ENCODE assay signal across 28 cellular contexts in the genomic region with DNA sequence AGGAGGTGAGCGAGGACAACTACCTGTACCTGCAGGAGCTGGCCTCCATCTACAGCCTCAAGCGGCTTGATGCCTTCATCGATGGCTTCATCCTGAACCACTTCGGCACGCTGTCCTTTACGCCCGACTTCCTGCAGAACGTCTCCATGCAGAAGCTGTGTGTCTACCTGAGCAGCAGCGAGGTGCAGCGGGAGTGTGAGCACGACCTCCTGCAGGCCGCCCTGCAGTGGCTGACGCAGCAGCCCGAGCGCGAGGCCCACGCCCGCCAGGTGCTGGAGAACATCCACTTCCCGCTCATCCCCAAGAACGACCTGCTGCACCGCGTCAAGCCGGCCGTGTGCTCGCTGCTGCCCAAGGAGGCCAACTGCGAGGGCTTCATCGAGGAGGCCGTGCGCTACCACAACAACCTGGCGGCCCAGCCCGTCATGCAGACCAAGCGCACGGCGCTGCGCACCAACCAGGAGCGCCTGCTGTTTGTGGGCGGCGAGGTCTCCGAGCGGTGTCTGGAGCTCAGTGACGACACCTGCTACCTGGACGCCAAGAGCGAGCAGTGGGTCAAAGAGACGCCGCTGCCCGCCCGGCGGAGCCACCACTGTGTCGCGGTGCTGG. TPM values are rescaled to one million over a fixed set of nuclear protein-coding genes. Genes with fewer than 3 reads are reported as not detected.
DNase-seq lines count a peak whose midpoint lies in the region; ATAC-seq and TF ChIP-seq lines count a peak whose summit lies in the region.
"Had no signal": no experiment of that assay in that cellular context is flagged by ENCODE, and none has a peak within 500 bp of the region (broad histone marks: within the 10 kb centered on the region; RNA-seq: fewer than 3 reads in every experiment).

No MANE protein-coding gene starts in this region.

- H3K36me3 ChIP-seq in IMR-90 (ENCODE audit: control insufficient read depth, insufficient read depth, low read length) (peaks cover 66% of the 10 kb centered on the region), neuronal stem cell (replicated peaks in 1 of 2; ENCODE audit: control insufficient read depth in 2 of 2, insufficient read depth in 2 of 2, low read length in 2 of 2) (peaks cover 20 to 69% of the 10 kb centered on the region in 2 donors)

- TF ChIP-seq CTCF in IMR-90 (conservative IDR thresholded peaks at IDR 0.05; ENCODE audit: low read depth, low read length) (no peak), WTC11 (IDR thresholded peaks at IDR 0.05) (no peak)

- H3K9me3 ChIP-seq in IMR-90 (ENCODE audit: control insufficient read depth, insufficient read depth, low read length), result no peaks in the 10 kb centered on the region
- peaks cover 0 to 1% of the 10 kb centered on the region in 2 donors for H3K9me3 ChIP-seq in neuronal stem cell (replicated peaks in 1 of 2; ENCODE audit: control insufficient read depth in 2 of 2, insufficient read depth in 1 of 2, low read depth in 1 of 2, low read length in 2 of 2)
- H3K9me3 ChIP-seq: Caco-2, HAP-1, SJSA1 had no signal

- no peak for TF ChIP-seq POLR2A in IMR-90 (IDR thresholded peaks at IDR 0.05; ENCODE audit: low read depth, low read length)

- H3K9ac ChIP-seq in IMR-90 (ENCODE audit: low read depth, low read length) (no peak overlapping the region), neuronal stem cell (ENCODE audit: low read depth, low read length, poor library complexity) (no peak overlapping the region)

- POLR2A ChIA-PET in IMR-90 (lab: Charles Lee; ENCODE audit: unreplicated experiment), result no interaction called here
- POLR2A ChIA-PET in activated naive CD8-positive, alpha-beta T cell treated with anti-CD3 and anti-CD28 coated beads, Interleukin-2, amount 10 ng/mL, durations not matched to agents 7 days and 5 days (lab: Charles Lee), result interaction anchor here (0.6 kb wide), 2 partner anchors 8 to 21 kb away, joined by 4 to 5 read pairs; no protein-coding TSS in a partner anchor
- POLR2A ChIA-PET in WTC11 (lab: Charles Lee), result no interaction called here

- H3K4me3 ChIP-seq in IMR-90 (ENCODE audit: insufficient read depth, low read depth, low read length), result no peak overlapping the region
- H3K4me3 ChIP-seq in neuronal stem cell (ENCODE audit: low read length in 2 of 2), result peak overlapping the region in 1 of 2 donors; percentile 13
- H3K4me3 ChIP-seq: HAP-1, PC-9, SJSA1 had no signal

- H3K79me1 ChIP-seq in IMR-90 (ENCODE audit: low read depth in 1 of 2, low read length in 2 of 2) (peaks cover 40 to 81% of the 10 kb centered on the region in 2 experiments), neuronal stem cell (ENCODE audit: low read depth, low read length) (peaks cover 2% of the 10 kb centered on the region)

- in situ Hi-C loops in IMR-90 (cut with MboI; ENCODE audit: low sequenced_read_pairs), result no loop called here

- H4K20me1 ChIP-seq in IMR-90 (ENCODE audit: insufficient read depth, low read length), result peaks cover 32% of the 10 kb centered on the region

- H3K27ac Mint-ChIP-seq in activated naive CD4-positive, alpha-beta T cell treated with anti-CD3 and anti-CD28 coated beads for 36 hours, result peak overlapping the region; percentile 36
- no peak overlapping the region for H3K27ac Mint-ChIP-seq in activated naive CD4-positive, alpha-beta T cell treated with anti-CD3 and anti-CD28 coated beads, Interleukin-2, amount 10 ng/mL, durations not matched to agents 7 days and 5 days
- H3K27ac Mint-ChIP-seq in activated naive CD8-positive, alpha-beta T cell treated with anti-CD3 and anti-CD28 coated beads, Interleukin-2, amount 10 ng/mL, durations not matched to agents 7 days and 5 days, result peak overlapping the region; percentile 70
- H3K27ac Mint-ChIP-seq in WTC11, result no peak overlapping the region
- H3K27ac Mint-ChIP-seq: HFFc6 had no signal

- intact Hi-C loops in activated naive CD4-positive, alpha-beta T cell treated with anti-CD3 and anti-CD28 coated beads for 36 hours (cut with micrococcal nuclease), result no loop called here
- intact Hi-C loops in IMR-90 (cut with micrococcal nuclease), result no loop called here

- ATAC-seq in IMR-90 (ENCODE audit: low read depth) (no peak), WTC11 (no peak)
- ATAC-seq in activated naive CD8-positive, alpha-beta T cell treated with anti-CD3 and anti-CD28 coated beads, Interleukin-2, amount 10 ng/mL, durations not matched to agents 7 days and 5 days (ENCODE audit: low read depth), result no peak
- ATAC-seq: CD8-positive, alpha-beta T cell had no signal

- peaks cover 28% of the 10 kb centered on the region for H3K36me3 Mint-ChIP-seq in activated naive CD4-positive, alpha-beta T cell treated with anti-CD3 and anti-CD28 coated beads for 36 hours (ENCODE audit: low read depth)
- H3K36me3 Mint-ChIP-seq in activated naive CD4-positive, alpha-beta T cell treated with anti-CD3 and anti-CD28 coated beads, Interleukin-2, amount 10 ng/mL, durations not matched to agents 7 days and 5 days, result peaks cover 83% of the 10 kb centered on the region
- peaks cover 48% of the 10 kb centered on the region for H3K36me3 Mint-ChIP-seq in activated naive CD8-positive, alpha-beta T cell treated with anti-CD3 and anti-CD28 coated beads, Interleukin-2, amount 10 ng/mL, durations not matched to agents 7 days and 5 days
- peaks cover 63% of the 10 kb centered on the region for H3K36me3 Mint-ChIP-seq in WTC11

- H2AK5ac ChIP-seq in IMR-90 (ENCODE audit: low read depth, low read length) (no peak overlapping the region), neuronal stem cell (ENCODE audit: low read depth, low read length) (no peak overlapping the region)

- no peak overlapping the region for H2BK12ac ChIP-seq in neuronal stem cell (ENCODE audit: low read length)

- H3K9me1 ChIP-seq in IMR-90 (ENCODE audit: insufficient read depth, low read length), result peaks cover 17% of the 10 kb centered on the region

- no peak overlapping the region for H3K23ac ChIP-seq in IMR-90 (ENCODE audit: low read depth, low read length)
- H3K23ac ChIP-seq in neuronal stem cell (ENCODE audit: low read depth, low read length, poor library complexity), result peak overlapping the region; percentile 98

- no peak overlapping the region for H2BK5ac ChIP-seq in IMR-90 (ENCODE audit: low read depth, low read length, poor library complexity, severe bottlenecking)
- peak overlapping the region; percentile 39 for H2BK5ac ChIP-seq in neuronal stem cell (ENCODE audit: low read length)

- TSS peak; percentile 43 for BruUV-seq in IMR-90 (replicated peaks; lab: Mats Ljungman, UMichigan)

- H4K91ac ChIP-seq in IMR-90 (ENCODE audit: insufficient read depth, low read depth, low read length), result no peak overlapping the region
- H4K91ac ChIP-seq in neuronal stem cell (ENCODE audit: low read depth, low read length, poor library complexity), result no peak overlapping the region

- CTCF ChIA-PET in activated naive CD4-positive, alpha-beta T cell treated with anti-CD3 and anti-CD28 coated beads for 36 hours (lab: Charles Lee), result no interaction called here
- CTCF ChIA-PET in activated naive CD4-positive, alpha-beta T cell treated with anti-CD3 and anti-CD28 coated beads, Interleukin-2, amount 10 ng/mL, durations not matched to agents 7 days and 5 days (lab: Charles Lee), result no interaction called here
- CTCF ChIA-PET in IMR-90 (lab: Yijun Ruan, JAX), result no interaction called here
- CTCF ChIA-PET in WTC11 (lab: Charles Lee), result interaction anchor here (0.6 to 1.4 kb wide), 2 partner anchors 15 to 20 kb away, joined by 4 read pairs; no protein-coding TSS in a partner anchor

- TF ChIP-seq RAD21 in IMR-90 (IDR thresholded peaks at IDR 0.05; ENCODE audit: low read length), result no peak

- dilution Hi-C loops in IMR-90 (cut with HindIII; ENCODE audit: low sequenced_read_pairs, unreplicated experiment), result no loop called here

- no peak overlapping the region for H3K56ac ChIP-seq in IMR-90 (ENCODE audit: extremely low read depth, insufficient read depth, low read length)

- H2BK15ac ChIP-seq in IMR-90 (ENCODE audit: low read depth, low read length) (no peak overlapping the region), neuronal stem cell (ENCODE audit: low read length) (no peak overlapping the region)

- H4K5ac ChIP-seq in IMR-90 (ENCODE audit: low read depth, low read length), result no peak overlapping the region

- WGBS in IMR-90 (ENCODE audit: extremely low coverage in 2 of 2, insufficient read length in 1 of 2), 2 experiments, result 96% methylated on average over 39 of the region's 50 CpGs; no CpG with 5 or more reads in 1 of the 2 experiments
- WGBS in neuronal stem cell (ENCODE audit: extremely low coverage in 2 of 2, insufficient read length in 2 of 2, insufficient replicate concordance in 1 of 2), 2 donors, result no CpG with 5 or more reads among the region's 50 CpGs

- no peak overlapping the region for H3K4me3 Mint-ChIP-seq in activated naive CD4-positive, alpha-beta T cell treated with anti-CD3 and anti-CD28 coated beads for 36 hours
- H3K4me3 Mint-ChIP-seq in activated naive CD4-positive, alpha-beta T cell treated with anti-CD3 and anti-CD28 coated beads, Interleukin-2, amount 10 ng/mL, durations not matched to agents 7 days and 5 days, result no peak overlapping the region
- H3K4me3 Mint-ChIP-seq in activated naive CD8-positive, alpha-beta T cell treated with anti-CD3 and anti-CD28 coated beads, Interleukin-2, amount 10 ng/mL, durations not matched to agents 7 days and 5 days, result peak overlapping the region; percentile 60
- no peak overlapping the region for H3K4me3 Mint-ChIP-seq in WTC11
- H3K4me3 Mint-ChIP-seq: HFFc6 had no signal

- H4K8ac ChIP-seq in IMR-90 (ENCODE audit: low read depth in 2 of 2, low read length in 2 of 2) (no peak overlapping the region), neuronal stem cell (ENCODE audit: low read depth, low read length) (no peak overlapping the region)

- H3K9me3 Mint-ChIP-seq in activated naive CD4-positive, alpha-beta T cell treated with anti-CD3 and anti-CD28 coated beads for 36 hours, result no peaks in the 10 kb centered on the region
- H3K9me3 Mint-ChIP-seq in activated naive CD4-positive, alpha-beta T cell treated with anti-CD3 and anti-CD28 coated beads, Interleukin-2, amount 10 ng/mL, durations not matched to agents 7 days and 5 days, result no peaks in the 10 kb centered on the region
- no peaks in the 10 kb centered on the region for H3K9me3 Mint-ChIP-seq in activated naive CD8-positive, alpha-beta T cell treated with anti-CD3 and anti-CD28 coated beads, Interleukin-2, amount 10 ng/mL, durations not matched to agents 7 days and 5 days
- H3K9me3 Mint-ChIP-seq in WTC11, result no peaks in the 10 kb centered on the region
- H3K9me3 Mint-ChIP-seq: CD8-positive, alpha-beta T cell; HFFc6 had no signal

- DNase-seq in activated naive CD4-positive, alpha-beta T cell treated with anti-CD3 and anti-CD28 coated beads for 36 hours, result no peak
- DNase-seq in activated naive CD4-positive, alpha-beta T cell treated with anti-CD3 and anti-CD28 coated beads, Interleukin-2, amount 10 ng/mL, durations not matched to agents 7 days and 5 days, result no peak
- DNase-seq in IMR-90 (no peak), neuronal stem cell (ENCODE audit: low spot score) (no peak), WTC11 (ENCODE audit: low spot score) (no peak), NCI-H1105 (lab: John Stamatoyannopoulos, UW) (no peak)
- no peak for DNase-seq in activated naive CD8-positive, alpha-beta T cell treated with anti-CD3 and anti-CD28 coated beads, Interleukin-2, amount 10 ng/mL, durations not matched to agents 7 days and 5 days
- no peak for DNase-seq in stimulated activated CD4-positive, alpha-beta T cell treated with anti-CD3 and anti-CD28 coated beads, Interleukin-4, amount 100 ng/mL, for 24 hours
- DNase-seq: AML-193; C1 segment of cervical spinal cord; Caco-2; CD8-positive, alpha-beta T cell; DMS79; GF-D8; GOT3; HFFc6; Karpas-422; NCI-H1092; NCI-H1436; NCI-H187 treated with DMSO at 0.1 percent for 48 hours; NCI-H2107; NCI-H446; NCI-H524 treated with DMSO at 0.1 percent for 48 hours; NCI-H774; PC-9; Right ventricle myocardium superior had no signal

- no peaks in the 10 kb centered on the region for H3K27me3 Mint-ChIP-seq in activated naive CD4-positive, alpha-beta T cell treated with anti-CD3 and anti-CD28 coated beads for 36 hours (ENCODE audit: low read depth)
- H3K27me3 Mint-ChIP-seq in activated naive CD4-positive, alpha-beta T cell treated with anti-CD3 and anti-CD28 coated beads, Interleukin-2, amount 10 ng/mL, durations not matched to agents 7 days and 5 days, result no peaks in the 10 kb centered on the region
- no peaks in the 10 kb centered on the region for H3K27me3 Mint-ChIP-seq in activated naive CD8-positive, alpha-beta T cell treated with anti-CD3 and anti-CD28 coated beads, Interleukin-2, amount 10 ng/mL, durations not matched to agents 7 days and 5 days
- no peaks in the 10 kb centered on the region for H3K27me3 Mint-ChIP-seq in WTC11 (ENCODE audit: low read depth)

- H3K18ac ChIP-seq in IMR-90 (ENCODE audit: low read depth, low read length), result no peak overlapping the region
- H3K18ac ChIP-seq in neuronal stem cell (ENCODE audit: low read length), result no peak overlapping the region

- H2AK9ac ChIP-seq in IMR-90 (replicated peaks; ENCODE audit: low read depth, low read length, poor library complexity), result no peak overlapping the region

- H3K27ac ChIP-seq in IMR-90 (ENCODE audit: insufficient read depth, low read length) (no peak overlapping the region), neuronal stem cell (replicated peaks; ENCODE audit: low read length) (no peak overlapping the region)
- H3K27ac ChIP-seq: PC-9, SJSA1 had no signal

- H3K4ac ChIP-seq in IMR-90 (ENCODE audit: low read depth, low read length) (no peak overlapping the region), neuronal stem cell (ENCODE audit: low read length) (no peak overlapping the region)

- H3K4me1 ChIP-seq in IMR-90 (ENCODE audit: control insufficient read depth, insufficient read depth, low read length) (peaks cover 2% of the 10 kb centered on the region), neuronal stem cell (ENCODE audit: control insufficient read depth in 2 of 2, insufficient read depth in 1 of 2, low read depth in 1 of 2, low read length in 2 of 2) (no peaks in the 10 kb centered on the region)
- H3K4me1 ChIP-seq: Caco-2, HAP-1 had no signal

- H2AFZ ChIP-seq in IMR-90 (replicated peaks; ENCODE audit: low read length, poor library complexity) (no peak overlapping the region), neuronal stem cell (ENCODE audit: low read length) (no peak overlapping the region)
- H2AFZ ChIP-seq: PC-9 had no signal

- H3K27me3 ChIP-seq in IMR-90 (ENCODE audit: control insufficient read depth, insufficient read depth, low read length), result no peaks in the 10 kb centered on the region
- no peaks in the 10 kb centered on the region for H3K27me3 ChIP-seq in neuronal stem cell (ENCODE audit: control insufficient read depth in 3 of 3, insufficient read depth in 3 of 3, low read depth in 1 of 3, low read length in 3 of 3)
- H3K27me3 ChIP-seq: SJSA1 had no signal

- H3K14ac ChIP-seq in IMR-90 (replicated peaks; ENCODE audit: low read depth, low read length) (no peak overlapping the region), neuronal stem cell (ENCODE audit: low read length) (no peak overlapping the region)

- H3K4me1 Mint-ChIP-seq in activated naive CD4-positive, alpha-beta T cell treated with anti-CD3 and anti-CD28 coated beads for 36 hours (ENCODE audit: low read depth), result peaks cover 56% of the 10 kb centered on the region
- H3K4me1 Mint-ChIP-seq in activated naive CD4-positive, alpha-beta T cell treated with anti-CD3 and anti-CD28 coated beads, Interleukin-2, amount 10 ng/mL, durations not matched to agents 7 days and 5 days, result peaks cover 76% of the 10 kb centered on the region
- peaks cover 38% of the 10 kb centered on the region for H3K4me1 Mint-ChIP-seq in activated naive CD8-positive, alpha-beta T cell treated with anti-CD3 and anti-CD28 coated beads, Interleukin-2, amount 10 ng/mL, durations not matched to agents 7 days and 5 days
- H3K4me1 Mint-ChIP-seq in WTC11, result no peaks in the 10 kb centered on the region

- H3K4me2 ChIP-seq in IMR-90 (ENCODE audit: low read depth, low read length) (no peak overlapping the region), neuronal stem cell (ENCODE audit: insufficient read depth, low read length, poor library complexity, severe bottlenecking) (no peak overlapping the region)
- H3K4me2 ChIP-seq: PC-9 had no signal

- H2BK120ac ChIP-seq in IMR-90 (ENCODE audit: low read depth, low read length), result no peak overlapping the region
- H2BK120ac ChIP-seq in neuronal stem cell (ENCODE audit: low read depth, low read length), result no peak overlapping the region

- H2BK20ac ChIP-seq in IMR-90 (ENCODE audit: low read depth, low read length), result no peak overlapping the region

RNA-seq across cellular contexts. Expression of gene KLHL36, which starts 9.0 kb away (rescaled TPM):
- 10 to 100 TPM; 45.7 to 50.3 TPM for total RNA-seq in activated naive CD4-positive, alpha-beta T cell treated with anti-CD3 and anti-CD28 coated beads for 36 hours
- total RNA-seq in IMR-90 (2012; rRNA removed) (45.9 and 50.3 TPM in 2 replicates), WTC11 (2021) (55.7 to 56.1 TPM (median 55.8 TPM) in 3 replicates)
- 46.3 and 48.9 TPM in 2 replicates for polyA plus RNA-seq in IMR-90 (2012; rRNA removed)
- 23.9 and 49.3 TPM in 2 replicates for polyA plus RNA-seq in IMR-90 (2012; cell fraction: cytosol; rRNA removed)
- polyA plus RNA-seq in IMR-90 (2012; cell fraction: nucleus; rRNA removed; ENCODE audit: low replicate concordance), result 99.5 and 176 TPM in 2 replicates
- 10 to 100 TPM; 66.8 to 72.6 TPM for total RNA-seq in activated naive CD8-positive, alpha-beta T cell treated with anti-CD3 and anti-CD28 coated beads, Interleukin-2, amount 10 ng/mL, durations not matched to agents 7 days and 5 days
- 7.4 TPM for polyA plus RNA-seq in neuronal stem cell (2013, experiment 1 of 2)
- 8.0 TPM for polyA plus RNA-seq in neuronal stem cell (2013, experiment 2 of 2)

RNA-seq across cellular contexts. Expression of gene COTL1, which starts 39.5 kb away (rescaled TPM):
- 100 to 1,000 TPM; 325 to 328 TPM for total RNA-seq in activated naive CD4-positive, alpha-beta T cell treated with anti-CD3 and anti-CD28 coated beads for 36 hours
- 144 and 166 TPM in 2 replicates for total RNA-seq in IMR-90 (2012; rRNA removed)
- polyA plus RNA-seq in IMR-90 (2012; rRNA removed), result 258 and 270 TPM in 2 replicates
- polyA plus RNA-seq in IMR-90 (2012; cell fraction: cytosol; rRNA removed), result 343 and 372 TPM in 2 replicates
- polyA plus RNA-seq in IMR-90 (2012; cell fraction: nucleus; rRNA removed; ENCODE audit: low replicate concordance), result 158 and 196 TPM in 2 replicates
- 100 to 1,000 TPM; 657 to 664 TPM for total RNA-seq in activated naive CD8-positive, alpha-beta T cell treated with anti-CD3 and anti-CD28 coated beads, Interleukin-2, amount 10 ng/mL, durations not matched to agents 7 days and 5 days
- polyA plus RNA-seq in neuronal stem cell (2013, experiment 1 of 2), result 222 TPM
- 221 TPM for polyA plus RNA-seq in neuronal stem cell (2013, experiment 2 of 2)
- total RNA-seq in WTC11 (2021), result 102 to 122 TPM (median 122 TPM) in 3 replicates

RNA-seq across cellular contexts. Expression of gene USP10, which starts 42.5 kb away (rescaled TPM):
- 10 to 100 TPM; 93.9 to 95.2 TPM for total RNA-seq in activated naive CD4-positive, alpha-beta T cell treated with anti-CD3 and anti-CD28 coated beads for 36 hours
- total RNA-seq in IMR-90 (2012; rRNA removed) (54.3 and 61.9 TPM in 2 replicates), WTC11 (2021) (138 to 152 TPM (median 139 TPM) in 3 replicates)
- polyA plus RNA-seq in IMR-90 (2012; rRNA removed), result 79.0 and 85.5 TPM in 2 replicates
- polyA plus RNA-seq in IMR-90 (2012; cell fraction: cytosol; rRNA removed), result 33.5 and 44.0 TPM in 2 replicates
- polyA plus RNA-seq in IMR-90 (2012; cell fraction: nucleus; rRNA removed; ENCODE audit: low replicate concordance), result 67.7 and 84.6 TPM in 2 replicates
- total RNA-seq in activated naive CD8-positive, alpha-beta T cell treated with anti-CD3 and anti-CD28 coated beads, Interleukin-2, amount 10 ng/mL, durations not matched to agents 7 days and 5 days, result 10 to 100 TPM; 75.2 to 75.8 TPM
- 92.1 TPM for polyA plus RNA-seq in neuronal stem cell (2013, experiment 1 of 2)
- 91.9 TPM for polyA plus RNA-seq in neuronal stem cell (2013, experiment 2 of 2)

Comparison
In these comparisons a context has a peak if more than half of its experiments do, and no peak if none do; other contexts are left out.
1. H3K27ac Mint-ChIP-seq: peak in activated naive CD4-positive, alpha-beta T cell treated with anti-CD3 and anti-CD28 coated beads for 36 hours (single experiment) and activated naive CD8-positive, alpha-beta T cell treated with anti-CD3 and anti-CD28 coated beads, Interleukin-2, amount 10 ng/mL, durations not matched to agents 7 days and 5 days (single experiment); none in activated naive CD4-positive, alpha-beta T cell treated with anti-CD3 and anti-CD28 coated beads, Interleukin-2, amount 10 ng/mL, durations not matched to agents 7 days and 5 days (single experiment) and WTC11 (single experiment).